In the genomic region with DNA sequence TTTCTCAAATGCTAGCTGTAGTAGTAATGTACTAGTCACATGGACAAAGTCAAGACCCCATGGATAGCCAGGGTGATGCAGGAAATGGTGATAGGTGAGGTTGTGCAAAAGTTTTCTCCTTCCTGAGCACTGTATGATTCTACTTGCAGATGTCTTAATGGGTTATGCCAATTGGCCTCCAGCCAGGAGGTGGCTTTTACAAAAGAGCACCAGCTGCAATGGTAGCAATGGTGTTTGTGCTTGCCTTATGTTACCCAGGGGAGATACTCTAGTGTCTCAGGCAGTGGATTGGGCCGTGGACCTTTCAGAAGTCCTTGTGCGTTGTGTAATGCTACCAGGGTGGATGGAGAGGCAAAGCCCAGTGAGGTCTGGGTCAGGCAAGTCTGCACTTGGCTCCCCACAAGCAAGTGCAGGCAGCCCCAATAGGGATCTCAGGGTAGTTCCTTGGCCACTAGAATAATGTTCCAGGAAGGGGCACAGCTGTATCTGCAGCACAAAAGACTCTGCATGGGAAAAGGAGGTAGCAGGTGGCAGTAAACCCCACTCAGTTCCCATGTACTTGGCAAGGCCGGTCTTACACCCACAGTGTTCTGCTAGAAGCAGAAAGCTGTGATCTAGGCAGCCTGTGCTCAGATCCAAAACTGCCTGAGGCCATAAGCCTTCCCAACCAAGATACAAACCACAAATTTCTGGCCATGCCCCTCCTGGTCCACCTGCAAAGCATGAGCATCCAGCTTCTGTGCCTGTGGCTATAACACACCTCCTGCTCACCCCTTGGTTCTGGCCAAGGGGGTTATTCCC, we compare ENCODE assay signal across 24 cellular contexts. TPM values are rescaled to one million over a fixed set of nuclear protein-coding genes. Genes with fewer than 3 reads are reported as not detected.
A peak's percentile ranks its signal among the peaks of the same experiment; 100 is the strongest.
DNase-seq lines count a peak whose midpoint lies in the region; ATAC-seq and TF ChIP-seq lines count a peak whose summit lies in the region.
"Had no signal": no experiment of that assay in that cellular context is flagged by ENCODE, and none has a peak within 500 bp of the region (broad histone marks: within the 10 kb centered on the region; RNA-seq: fewer than 3 reads in every experiment).

No MANE protein-coding gene starts in this region.

- H3K27ac Mint-ChIP-seq in stimulated activated effector memory CD8-positive, alpha-beta T cell treated with anti-CD3 and anti-CD28 coated beads, Interleukin-12 subunit alpha, Interleukin-12 subunit beta, amount 100 ng/mL, for 72 hours: no peak overlapping the region
- H3K27ac Mint-ChIP-seq: GM23338, nephron progenitor cell had no signal

- no peak for TF ChIP-seq POLR2A in transverse colon (IDR thresholded peaks at IDR 0.05)

- 85% methylated on average over 3 of the region's 3 CpGs; no CpG with 5 or more reads in 1 of the 2 donors for WGBS in transverse colon (ENCODE audit: low coverage in 1 of 2), 2 donors

- peaks cover 4% of the 10 kb centered on the region for H3K9me3 Mint-ChIP-seq in stimulated activated effector memory CD8-positive, alpha-beta T cell treated with anti-CD3 and anti-CD28 coated beads, Interleukin-12 subunit alpha, Interleukin-12 subunit beta, amount 100 ng/mL, for 72 hours

- H3K4me3 ChIP-seq in epithelial cell of esophagus (ENCODE audit: low read length) (no peak overlapping the region), skeletal muscle cell (ENCODE audit: low read depth, low read length) (no peak overlapping the region), transverse colon (no peak overlapping the region)
- H3K4me3 ChIP-seq: adrenal gland, GM23338, prostate gland, thyroid gland had no signal

- in situ Hi-C loops in transverse colon (cut with MboI; ENCODE audit: low pct_ligation_motif_present in 1 of 4, low pct_unique_long_range_greater_than_20kb in 1 of 4, low sequenced_read_pairs in 3 of 4): no loop called here

- H3K9me3 ChIP-seq in transverse colon: no peaks in the 10 kb centered on the region
- H3K9me3 ChIP-seq: adrenal gland, prostate gland, thyroid gland had no signal

- H3K27me3 ChIP-seq in transverse colon: no peaks in the 10 kb centered on the region
- H3K27me3 ChIP-seq: adrenal gland, thyroid gland had no signal

- H3K4me1 ChIP-seq in transverse colon: no peaks in the 10 kb centered on the region
- H3K4me1 ChIP-seq: adrenal gland, prostate gland, thyroid gland had no signal

- TF ChIP-seq EP300 in transverse colon (IDR thresholded peaks at IDR 0.05; ENCODE audit: low read depth): no peak

- no peak for ATAC-seq in stimulated activated effector memory CD8-positive, alpha-beta T cell treated with anti-CD3 and anti-CD28 coated beads, Interleukin-12 subunit alpha, Interleukin-12 subunit beta, amount 100 ng/mL, for 72 hours
- ATAC-seq: GM23338 had no signal

- no peak overlapping the region for H3K4me3 Mint-ChIP-seq in stimulated activated effector memory CD8-positive, alpha-beta T cell treated with anti-CD3 and anti-CD28 coated beads, Interleukin-12 subunit alpha, Interleukin-12 subunit beta, amount 100 ng/mL, for 72 hours
- H3K4me3 Mint-ChIP-seq: GM23338, nephron progenitor cell had no signal

- no peaks in the 10 kb centered on the region for H3K36me3 ChIP-seq in transverse colon
- H3K36me3 ChIP-seq: adrenal gland, prostate gland, thyroid gland had no signal

- H3K4me1 Mint-ChIP-seq in stimulated activated effector memory CD8-positive, alpha-beta T cell treated with anti-CD3 and anti-CD28 coated beads, Interleukin-12 subunit alpha, Interleukin-12 subunit beta, amount 100 ng/mL, for 72 hours: no peaks in the 10 kb centered on the region

- peak; percentile 3 for DNase-seq in NCI-H1694 treated with DMSO at 0.1 percent for 48 hours (lab: John Stamatoyannopoulos, UW)
- DNase-seq in NCI-H1694 (lab: John Stamatoyannopoulos, UW): no peak
- peak; percentile 63 for DNase-seq in NCI-H446 treated with DMSO at 0.1 percent for 48 hours (lab: John Stamatoyannopoulos, UW)
- peak; percentile 50 for DNase-seq in epithelial cell of esophagus (ENCODE audit: low read depth)
- DNase-seq in skeletal muscle cell (ENCODE audit: low read depth): peak; percentile 7
- DNase-seq in transverse colon: no peak
- no peak for DNase-seq in NCI-H748 (lab: John Stamatoyannopoulos, UW; ENCODE audit: unreplicated experiment)
- DNase-seq in stimulated activated effector memory CD8-positive, alpha-beta T cell treated with anti-CD3 and anti-CD28 coated beads, Interleukin-12 subunit alpha, Interleukin-12 subunit beta, amount 100 ng/mL, for 72 hours (ENCODE audit: low spot score in 2 of 2): no peak
- DNase-seq: activated CD4-positive, alpha-beta T cell treated with anti-CD3 and anti-CD28 coated beads for 48 hours; activated CD8-positive, alpha-beta memory T cell treated with anti-CD3 and anti-CD28 coated beads, Interleukin-2, amount 50 U/mL, for 48 hours; activated effector memory CD4-positive, alpha-beta T cell treated with anti-CD3 and anti-CD28 coated beads, Interleukin-2, amount 50 U/mL, for 16 hours; central memory CD4-positive, alpha-beta T cell; effector CD8-positive, alpha-beta T cell; mesenchymal stem cell; MM.1S; NCI-H2107; nephron progenitor cell; stimulated activated CD8-positive, alpha-beta memory T cell treated with anti-CD3 and anti-CD28 coated beads, Interleukin-4, amount 100 ng/mL, for 48 hours; SW 1271; thyroid gland had no signal

- intact Hi-C loops in transverse colon (cut with DNase I; ENCODE audit: low total_unique reads): no loop called here

- TF ChIP-seq CTCF in epithelial cell of esophagus (IDR thresholded peaks at IDR 0.05; ENCODE audit: insufficient read depth, low read depth, low read length, missing control alignments) (no peak), transverse colon (IDR thresholded peaks at IDR 0.05) (no peak)

- H3K36me3 Mint-ChIP-seq in stimulated activated effector memory CD8-positive, alpha-beta T cell treated with anti-CD3 and anti-CD28 coated beads, Interleukin-12 subunit alpha, Interleukin-12 subunit beta, amount 100 ng/mL, for 72 hours: no peaks in the 10 kb centered on the region

- no peak overlapping the region for H3K27ac ChIP-seq in transverse colon
- H3K27ac ChIP-seq: adrenal gland, C4-2B, prostate gland, thyroid gland had no signal

RNA-seq across cellular contexts. Expression of a gene that starts 46.4 kb away (rescaled TPM):
- 10 to 100 TPM in 3 of 4 donors, 1 to 10 TPM in 1; 5.6 to 38.9 (median 25.6) TPM for total RNA-seq in transverse colon

Comparison
In these comparisons a context has a peak if more than half of its experiments do, and no peak if none do; other contexts are left out.
1. DNase-seq: peak in NCI-H1694 treated with DMSO at 0.1 percent for 48 hours (single experiment), NCI-H446 treated with DMSO at 0.1 percent for 48 hours (single experiment), epithelial cell of esophagus (single experiment) and skeletal muscle cell (single experiment); none in NCI-H1694 (single experiment), transverse colon (single experiment), NCI-H748 (single experiment) and stimulated activated effector memory CD8-positive, alpha-beta T cell treated with anti-CD3 and anti-CD28 coated beads, Interleukin-12 subunit alpha, Interleukin-12 subunit beta, amount 100 ng/mL, for 72 hours (0 of 2).